ENCODE assay signal across 17 cellular contexts in the genomic region with DNA sequence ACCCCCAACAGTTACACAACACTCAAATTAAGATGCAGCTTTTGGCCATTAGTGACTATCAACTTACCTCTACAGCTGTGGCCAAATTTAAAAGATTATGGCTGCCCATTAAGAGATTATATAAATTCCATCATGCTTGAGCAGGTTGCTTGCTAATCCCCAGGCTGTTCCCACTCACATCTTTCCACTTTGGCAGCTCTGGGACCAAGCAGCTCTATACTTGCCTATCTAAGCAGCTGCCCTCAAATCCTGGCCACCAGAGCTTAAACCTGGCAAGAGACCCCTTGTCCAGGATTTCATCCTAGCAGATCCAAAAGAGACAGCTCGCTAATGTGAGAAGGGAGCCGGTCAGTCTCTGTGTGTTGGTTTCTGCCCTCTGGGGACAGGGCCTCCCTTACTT.
"Had no signal": no experiment of that assay in that cellular context is flagged by ENCODE, and none has a peak within 500 bp of the region (broad histone marks: within the 10 kb centered on the region; RNA-seq: fewer than 3 reads in every experiment).

No MANE protein-coding gene starts in this region.

- H3K27me3 Mint-ChIP-seq: activated CD4-positive, alpha-beta memory T cell treated with anti-CD3 and anti-CD28 coated beads for 36 hours; activated CD4-positive, alpha-beta T cell treated with anti-CD3 and anti-CD28 coated beads for 36 hours; activated naive CD8-positive, alpha-beta T cell treated with anti-CD3 and anti-CD28 coated beads for 36 hours; naive thymus-derived CD8-positive, alpha-beta T cell had no signal

- H3K4me3 Mint-ChIP-seq: activated CD4-positive, alpha-beta memory T cell treated with anti-CD3 and anti-CD28 coated beads for 36 hours; activated CD4-positive, alpha-beta T cell treated with anti-CD3 and anti-CD28 coated beads for 36 hours; activated naive CD8-positive, alpha-beta T cell treated with anti-CD3 and anti-CD28 coated beads for 36 hours; activated T-helper 1 cell treated with anti-CD3 and anti-CD28 coated beads, Interleukin-12 subunit alpha, Interleukin-12 subunit beta, Interleukin-2, Interleukin-4 antibody, amounts not matched to agents 30 ng/mL and 10 ng/mL and 1 ng/mL, durations not matched to agents 14 hours and 24 hours and 36 hours; endodermal cell; naive thymus-derived CD8-positive, alpha-beta T cell; T-helper 2 cell treated with Interferon-gamma antibody and Interleukin-4, amounts not matched to agents 5 μg/mL and 100 μg/mL, for 36 hours; WTC11 had no signal

- H3K4me3 ChIP-seq: sigmoid colon, tibial nerve had no signal

- H3K27me3 ChIP-seq: sigmoid colon, tibial nerve had no signal

- H3K4me1 Mint-ChIP-seq: activated naive CD8-positive, alpha-beta T cell treated with anti-CD3 and anti-CD28 coated beads for 36 hours; endodermal cell; WTC11 had no signal

- H3K4me1 ChIP-seq: parathyroid adenoma, sigmoid colon, tibial nerve had no signal

- H3K79me2 ChIP-seq: parathyroid adenoma had no signal

- H3K9me3 Mint-ChIP-seq: activated CD4-positive, alpha-beta memory T cell treated with anti-CD3 and anti-CD28 coated beads for 36 hours; activated naive CD8-positive, alpha-beta T cell treated with anti-CD3 and anti-CD28 coated beads for 36 hours; activated T-helper 1 cell treated with anti-CD3 and anti-CD28 coated beads, Interleukin-12 subunit alpha, Interleukin-12 subunit beta, Interleukin-2, Interleukin-4 antibody, amounts not matched to agents 30 ng/mL and 10 ng/mL and 1 ng/mL, durations not matched to agents 14 hours and 24 hours and 36 hours; endodermal cell; naive thymus-derived CD8-positive, alpha-beta T cell; T-helper 2 cell treated with Interferon-gamma antibody and Interleukin-4, amounts not matched to agents 5 μg/mL and 100 μg/mL, for 36 hours; WTC11 had no signal

- DNase-seq: activated CD4-positive, alpha-beta memory T cell treated with anti-CD3 and anti-CD28 coated beads for 36 hours; activated CD4-positive, alpha-beta T cell treated with anti-CD3 and anti-CD28 coated beads for 36 hours; activated gamma-delta T cell treated with Interleukin-2 at 50 U/mL for 16 hours; activated naive CD8-positive, alpha-beta T cell treated with anti-CD3 and anti-CD28 coated beads for 36 hours; activated T-cell treated with anti-CD3 and anti-CD28 coated beads for 4 hours; amniotic stem cell; endodermal cell; foreskin fibroblast; naive thymus-derived CD8-positive, alpha-beta T cell; sigmoid colon; stimulated activated naive CD4-positive, alpha-beta T cell had no signal

- H3K9ac ChIP-seq: parathyroid adenoma had no signal

- H3K27ac ChIP-seq: epithelial cell of prostate, parathyroid adenoma, sigmoid colon, tibial nerve had no signal

- H3K27ac Mint-ChIP-seq: activated CD4-positive, alpha-beta memory T cell treated with anti-CD3 and anti-CD28 coated beads for 36 hours; activated CD4-positive, alpha-beta T cell treated with anti-CD3 and anti-CD28 coated beads for 36 hours; activated naive CD8-positive, alpha-beta T cell treated with anti-CD3 and anti-CD28 coated beads for 36 hours; activated T-helper 1 cell treated with anti-CD3 and anti-CD28 coated beads, Interleukin-12 subunit alpha, Interleukin-12 subunit beta, Interleukin-2, Interleukin-4 antibody, amounts not matched to agents 30 ng/mL and 10 ng/mL and 1 ng/mL, durations not matched to agents 14 hours and 24 hours and 36 hours; endodermal cell; T-helper 2 cell treated with Interferon-gamma antibody and Interleukin-4, amounts not matched to agents 5 μg/mL and 100 μg/mL, for 36 hours; WTC11 had no signal

- H3K9me3 ChIP-seq: sigmoid colon, tibial nerve had no signal

- H2AFZ ChIP-seq: parathyroid adenoma had no signal

- ATAC-seq: activated CD4-positive, alpha-beta T cell treated with anti-CD3 and anti-CD28 coated beads for 36 hours; naive thymus-derived CD8-positive, alpha-beta T cell; WTC11 had no signal
